In the genomic region with DNA sequence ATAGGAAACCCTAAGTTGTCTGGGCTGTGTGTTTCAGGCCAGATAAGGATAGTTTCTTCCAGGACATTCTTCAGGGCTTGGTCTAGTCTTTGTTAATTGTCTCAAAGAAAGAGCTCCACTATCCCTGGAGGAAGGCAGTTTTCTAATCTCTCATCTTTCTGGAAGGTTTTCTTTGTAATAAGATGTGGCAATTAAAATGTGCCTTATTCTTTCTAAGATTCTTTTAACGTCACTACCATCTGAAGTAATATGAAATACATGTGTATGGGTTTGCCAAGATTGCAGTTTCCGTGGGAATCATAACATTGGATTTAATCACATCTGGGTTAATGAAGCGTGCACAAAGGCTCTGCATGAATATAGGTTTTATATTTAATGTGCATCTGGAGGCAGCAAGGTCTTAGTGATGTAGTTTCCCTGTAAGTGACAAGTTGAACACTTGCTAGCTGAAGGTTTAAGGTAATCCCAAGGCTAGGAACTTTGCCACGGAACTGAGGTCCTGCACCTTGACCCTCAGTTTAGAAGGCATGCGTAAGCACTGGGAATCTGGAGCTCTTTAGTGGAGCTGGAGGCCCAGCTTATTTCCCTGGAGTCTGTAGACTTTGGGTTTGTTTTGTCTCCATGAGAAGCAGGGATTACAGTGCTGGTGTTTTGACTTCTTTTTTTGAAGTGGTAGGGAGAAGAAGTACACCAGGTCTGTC, we compare ENCODE assay signal across 18 cellular contexts. TPM values are rescaled to one million over a fixed set of nuclear protein-coding genes. Genes with fewer than 3 reads are reported as not detected.
DNase-seq lines count a peak whose midpoint lies in the region; ATAC-seq and TF ChIP-seq lines count a peak whose summit lies in the region.
"Had no signal": no experiment of that assay in that cellular context is flagged by ENCODE, and none has a peak within 500 bp of the region (broad histone marks: within the 10 kb centered on the region; RNA-seq: fewer than 3 reads in every experiment).

No MANE protein-coding gene starts in this region.

- no peaks in the 10 kb centered on the region for H3K36me3 ChIP-seq in A673 (ENCODE audit: insufficient read depth, low read length, poor library complexity, severe bottlenecking)
- H3K36me3 ChIP-seq in prostate gland = no peaks in the 10 kb centered on the region
- H3K36me3 ChIP-seq: vagina had no signal

- ATAC-seq in right cardiac atrium (peak; percentile 71 to 75), HG03457 (IDR thresholded peaks at IDR 0.05; ENCODE audit: unreplicated experiment) (no peak), HG02678 (IDR thresholded peaks at IDR 0.05; ENCODE audit: unreplicated experiment) (no peak)

- H2AFZ ChIP-seq in H9 (ENCODE audit: low read length) = no peak overlapping the region

- intact Hi-C loops in A673 (cut with micrococcal nuclease; ENCODE audit: unreplicated experiment) = no loop called here
- intact Hi-C loops in right cardiac atrium (cut with DNase I) = no loop called here
- intact Hi-C loops in prostate gland (cut with DNase I) = no loop called here

- H3K4me3 Mint-ChIP-seq in H9 = no peak overlapping the region
- H3K4me3 Mint-ChIP-seq: mesothelial cell of epicardium, neural crest cell had no signal

- H3T11ph ChIP-seq in H9 (ENCODE audit: low read length) = no peak overlapping the region

- peak overlapping the region; percentile 64 for H2BK20ac ChIP-seq in H9 (ENCODE audit: low read depth, low read length, poor library complexity, severe bottlenecking)

- H3K4me3 ChIP-seq in A673 (ENCODE audit: low read depth, low read length, poor library complexity, severe bottlenecking) (no peak overlapping the region), cardiac fibroblast (replicated peaks in 1 of 2; ENCODE audit: low read depth in 2 of 2, low read length in 2 of 2) (no peak overlapping the region), right cardiac atrium (ENCODE audit: low read length) (no peak overlapping the region), prostate gland (no peak overlapping the region)
- H3K4me3 ChIP-seq: coronary artery, vagina had no signal

- H4K91ac ChIP-seq in H9 (ENCODE audit: insufficient read length, low read depth, low read length) = no peak overlapping the region

- H3K4me2 ChIP-seq in H9 (ENCODE audit: insufficient read depth, insufficient read length, low read length) = no peak overlapping the region

- peaks cover 39 to 41% of the 10 kb centered on the region in 2 experiments for H3K4me1 Mint-ChIP-seq in H9

- H3K9me3 Mint-ChIP-seq in H9 = no peaks in the 10 kb centered on the region

- H3K27me3 ChIP-seq in A673 (replicated peaks; ENCODE audit: insufficient read depth, low read depth, low read length, poor library complexity) (no peaks in the 10 kb centered on the region), H9 (ENCODE audit: insufficient read depth, low read length) (no peaks in the 10 kb centered on the region), right cardiac atrium (ENCODE audit: control insufficient read depth, insufficient read depth) (no peaks in the 10 kb centered on the region), prostate gland (replicated peaks; ENCODE audit: insufficient read depth) (no peaks in the 10 kb centered on the region)
- H3K27me3 ChIP-seq: vagina had no signal

- no peaks in the 10 kb centered on the region for H4K20me1 ChIP-seq in H9 (ENCODE audit: control insufficient read depth, insufficient read depth, insufficient read length)

- no peak overlapping the region for H3K18ac ChIP-seq in H9 (ENCODE audit: insufficient read length, low read depth, low read length)

- no peak overlapping the region for H3K14ac ChIP-seq in H9 (ENCODE audit: insufficient read depth, low read length)

- H4K5ac ChIP-seq in H9 (ENCODE audit: insufficient read length, low read depth, low read length) = no peak overlapping the region

- no peak overlapping the region for H3K9ac ChIP-seq in H9 (ENCODE audit: extremely low read depth, insufficient read length, low read length)

- no peak overlapping the region for H4K8ac ChIP-seq in H9 (replicated peaks; ENCODE audit: insufficient read length, low read depth, low read length)

- H3K27ac Mint-ChIP-seq in H9 = no peak overlapping the region; a peak in 1 of 7 replicates
- H3K27ac Mint-ChIP-seq: mesothelial cell of epicardium had no signal

- H3K4me1 ChIP-seq in A673 (ENCODE audit: insufficient read depth, low read length, poor library complexity, severe bottlenecking) (peaks cover 42% of the 10 kb centered on the region), H9 (ENCODE audit: insufficient read depth, low read length) (peaks cover 6% of the 10 kb centered on the region; the same call in 1 of the 2 replicates), right cardiac atrium (ENCODE audit: control insufficient read depth, insufficient read depth, low read length) (no peaks in the 10 kb centered on the region), prostate gland (replicated peaks) (no peaks in the 10 kb centered on the region)

- CTCF ChIA-PET in A673 (lab: Charles Lee) = interaction anchor here (0.6 kb wide), 1 partner anchor 272 kb away, joined by 3 read pairs; no protein-coding TSS in a partner anchor

- TF ChIP-seq CTCF in A673 (conservative IDR thresholded peaks at IDR 0.05; ENCODE audit: low read depth, low read length) (no peak), H9 (conservative IDR thresholded peaks at IDR 0.05) (no peak), cardiac fibroblast (IDR thresholded peaks at IDR 0.05; ENCODE audit: low read depth, low read length) (no peak), prostate gland (IDR thresholded peaks at IDR 0.05) (no peak)

- DNase-seq in A673 (ENCODE audit: low spot score) = peak; percentile 52
- DNase-seq in H9 = no peak
- DNase-seq in cardiac fibroblast (ENCODE audit: low read depth in 2 of 2) = peak; percentile 34 to 40
- DNase-seq in right cardiac atrium = peak in 1 of 3 donors; percentile 41
- no peak for DNase-seq in ureter (ENCODE audit: low spot score)
- no peak for DNase-seq in prostate gland (ENCODE audit: low spot score)
- DNase-seq: activated CD4-positive, alpha-beta T cell treated with anti-CD3 and anti-CD28 coated beads for 48 hours; anterior cingulate cortex; IMR-90; NCI-H2029 treated with DMSO at 0.1 percent for 48 hours; NCI-H526; stimulated activated CD4-positive, alpha-beta T cell treated with anti-CD3 and anti-CD28 coated beads, Interleukin-2, amount 100 ng/mL, for 48 hours had no signal

- H3K79me1 ChIP-seq in H9 (ENCODE audit: insufficient read depth, low read depth, low read length, poor library complexity, severe bottlenecking) = no peaks in the 10 kb centered on the region

- H2BK12ac ChIP-seq in H9 (ENCODE audit: insufficient read length, low read depth, low read length) = no peak overlapping the region

- H3K9me3 ChIP-seq in A673 (ENCODE audit: low read depth, low read length, poor library complexity, severe bottlenecking) (no peaks in the 10 kb centered on the region), H9 (ENCODE audit: control insufficient read depth, low read depth, low read length) (no peaks in the 10 kb centered on the region), right cardiac atrium (ENCODE audit: control insufficient read depth, low read length) (no peaks in the 10 kb centered on the region), prostate gland (no peaks in the 10 kb centered on the region)
- H3K9me3 ChIP-seq: vagina had no signal

- WGBS in H9 (ENCODE audit: extremely low coverage, insufficient read length, low lambda C conversion rate) = no CpG with 5 or more reads among the region's 5 CpGs
- WGBS in right cardiac atrium = 59% methylated on average over 5 of the region's 5 CpGs
- 69% methylated on average over 5 of the region's 5 CpGs for WGBS in prostate gland

- no peak overlapping the region for H3K23ac ChIP-seq in H9 (ENCODE audit: insufficient read length, low read depth, low read length)

- H3K27me3 Mint-ChIP-seq in H9 (ENCODE audit: low read depth) = no peaks in the 10 kb centered on the region

- no peaks in the 10 kb centered on the region; a peak in 1 of 7 replicates for H3K36me3 Mint-ChIP-seq in H9 (ENCODE audit: insufficient read depth in 1 of 3, low read depth in 3 of 3)

- POLR2A ChIA-PET in A673 (lab: Charles Lee; ENCODE audit: low non-redundant PET) = no interaction called here

- no peak overlapping the region for H2BK5ac ChIP-seq in H9 (ENCODE audit: insufficient read length, low read length)

- no peak overlapping the region for H3K4ac ChIP-seq in H9 (ENCODE audit: low read depth, low read length)

- peaks cover 4% of the 10 kb centered on the region; the same call in 1 of the 2 replicates for H3K79me2 ChIP-seq in H9 (ENCODE audit: insufficient read depth, low read length)

- no peak overlapping the region for H3K56ac ChIP-seq in H9 (ENCODE audit: insufficient read length, low read depth, low read length)

- TF ChIP-seq POLR2A in prostate gland (IDR thresholded peaks at IDR 0.05) = no peak

- no peak overlapping the region for H2BK120ac ChIP-seq in H9 (ENCODE audit: low read depth, low read length, poor library complexity, severe bottlenecking)

- H2AK5ac ChIP-seq in H9 (ENCODE audit: insufficient read length, low read length) = no peak overlapping the region

- H2BK15ac ChIP-seq in H9 (ENCODE audit: low read depth, low read length) = no peak overlapping the region

- no peaks in the 10 kb centered on the region for H3K23me2 ChIP-seq in H9 (ENCODE audit: insufficient read length, low read depth, low read length, poor library complexity, severe bottlenecking)

- no TSS peak for BruUV-seq in A673 (replicated peaks; lab: Mats Ljungman, UMichigan)

- peak overlapping the region; percentile 53 for H3K27ac ChIP-seq in A673 (ENCODE audit: low read depth, low read length, poor library complexity, severe bottlenecking)
- H3K27ac ChIP-seq in H9 (ENCODE audit: insufficient read length, low read depth, low read length) = no peak overlapping the region
- no peak overlapping the region for H3K27ac ChIP-seq in right cardiac atrium (ENCODE audit: low read length)
- no peak overlapping the region for H3K27ac ChIP-seq in prostate gland
- H3K27ac ChIP-seq: coronary artery, vagina had no signal

RNA-seq across cellular contexts. Expression of gene DIS3L2, which starts 25.7 kb away (rescaled TPM):
- total RNA-seq in A673 (2021) (38.7 and 45.1 TPM in 2 replicates), H9 (2021) (28.1 and 28.2 TPM in 2 replicates), right cardiac atrium (10 to 100 TPM; 19.2 to 25.4 (median 22.4) TPM), ureter (77.2 TPM), prostate gland (10 to 100 TPM; 30.1 to 71.3 TPM)
- 11.0 TPM for polyA plus RNA-seq in right cardiac atrium

Comparison
In these comparisons a context has a peak if more than half of its experiments do, and no peak if none do; other contexts are left out.
1. DNase-seq: peak in A673 (single experiment) and cardiac fibroblast (2 of 2); none in H9 (single experiment), ureter (single experiment) and prostate gland (single experiment).
2. ATAC-seq: peak in right cardiac atrium (2 of 2); none in HG03457 (single experiment) and HG02678 (single experiment).